In the genomic region with DNA sequence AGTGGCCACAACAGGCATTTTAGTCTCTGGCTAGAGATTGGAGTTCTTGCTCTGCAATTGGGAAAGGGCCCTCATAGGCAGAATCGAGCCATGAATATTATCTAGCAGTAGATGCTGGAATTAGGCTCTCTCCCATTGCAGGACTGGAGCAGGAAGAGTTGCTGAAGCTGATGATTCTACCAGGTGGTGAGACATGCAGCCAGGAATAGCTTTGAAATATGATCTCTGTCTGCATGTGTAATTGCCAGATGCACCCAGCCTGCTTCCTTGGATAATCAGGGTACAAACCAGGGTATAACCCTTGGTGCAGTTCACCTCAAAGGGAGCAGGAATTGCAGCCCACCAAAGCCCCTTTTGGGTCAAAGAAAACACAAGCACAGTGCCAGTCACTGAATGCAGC, we compare ENCODE assay signal across 23 cellular contexts.
"Had no signal": no experiment of that assay in that cellular context is flagged by ENCODE, and none has a peak within 500 bp of the region (broad histone marks: within the 10 kb centered on the region; RNA-seq: fewer than 3 reads in every experiment).

No MANE protein-coding gene starts in this region.

- H3K9me3 ChIP-seq: esophagus muscularis mucosa, gastroesophageal sphincter, pancreas, testis, upper lobe of right lung, vagina had no signal

- H3K4me1 ChIP-seq: esophagus muscularis mucosa, gastroesophageal sphincter, left ventricle myocardium inferior, pancreas, testis, tibial nerve, upper lobe of right lung, vagina had no signal

- H3K27me3 ChIP-seq: esophagus muscularis mucosa, gastroesophageal sphincter, pancreas, testis, tibial nerve, upper lobe of right lung, vagina had no signal

- H3K27me3 Mint-ChIP-seq: naive B cell; progenitor cell of endocrine pancreas; stimulated activated naive B cell treated with anti-CD40 and anti-IgM and Interleukin-4, amounts not matched to agents 10 μg/mL and 1 μg/mL and 100 μg/mL, for 72 hours; stimulated activated naive CD8-positive, alpha-beta T cell treated with anti-CD3 and anti-CD28 coated beads, Interleukin-15, amount 100 ng/mL, for 72 hours had no signal

- H3K36me3 ChIP-seq: esophagus muscularis mucosa, gastroesophageal sphincter, left ventricle myocardium inferior, pancreas, tibial nerve, upper lobe of right lung, vagina had no signal

- H3K4me3 ChIP-seq: esophagus muscularis mucosa, gastroesophageal sphincter, left ventricle myocardium inferior, lung, pancreas, skin epidermis, testis, tibial nerve, upper lobe of right lung, vagina had no signal

- H3K4me1 Mint-ChIP-seq: naive B cell; nephron; stimulated activated naive B cell treated with anti-CD40 and anti-IgM and Interleukin-4, amounts not matched to agents 10 μg/mL and 1 μg/mL and 100 μg/mL, for 72 hours; stimulated activated naive CD8-positive, alpha-beta T cell treated with anti-CD3 and anti-CD28 coated beads, Interleukin-15, amount 100 ng/mL, for 72 hours had no signal

- H3K4me3 Mint-ChIP-seq: naive B cell; nephron; stimulated activated naive B cell treated with anti-CD40 and anti-IgM and Interleukin-4, amounts not matched to agents 10 μg/mL and 1 μg/mL and 100 μg/mL, for 72 hours; stimulated activated naive CD8-positive, alpha-beta T cell treated with anti-CD3 and anti-CD28 coated beads, Interleukin-15, amount 100 ng/mL, for 72 hours had no signal

- H3K27ac ChIP-seq: epithelial cell of prostate, esophagus muscularis mucosa, gastroesophageal sphincter, left ventricle myocardium inferior, pancreas, skin epidermis, testis, tibial nerve, upper lobe of right lung, vagina had no signal

- H3K27ac Mint-ChIP-seq: naive B cell; nephron; progenitor cell of endocrine pancreas; stimulated activated naive B cell treated with anti-CD40 and anti-IgM and Interleukin-4, amounts not matched to agents 10 μg/mL and 1 μg/mL and 100 μg/mL, for 72 hours; stimulated activated naive CD8-positive, alpha-beta T cell treated with anti-CD3 and anti-CD28 coated beads, Interleukin-15, amount 100 ng/mL, for 72 hours had no signal

- DNase-seq: effector memory CD4-positive, alpha-beta T cell; glutamatergic neuron; left ventricle myocardium inferior; mesenchymal stem cell; midbrain; naive B cell; occipital lobe; stimulated activated CD4-positive, alpha-beta T cell treated with anti-CD3 and anti-CD28 coated beads, Interleukin-2, amount 100 ng/mL, for 24 hours; stimulated activated CD4-positive, alpha-beta T cell treated with anti-CD3 and anti-CD28 coated beads, Interleukin-4, amount 100 ng/mL, for 4 hours; stimulated activated naive B cell treated with anti-CD40 and anti-IgM and Interleukin-4, amounts not matched to agents 10 μg/mL and 1 μg/mL and 100 μg/mL, for 72 hours; stimulated activated naive CD8-positive, alpha-beta T cell treated with anti-CD3 and anti-CD28 coated beads, Interleukin-15, amount 100 ng/mL, for 72 hours; testis; upper lobe of right lung had no signal

- H3K36me3 Mint-ChIP-seq: naive B cell; stimulated activated naive B cell treated with anti-CD40 and anti-IgM and Interleukin-4, amounts not matched to agents 10 μg/mL and 1 μg/mL and 100 μg/mL, for 72 hours had no signal

- H3K9me3 Mint-ChIP-seq: nephron had no signal
